ENCODE assay signal across 10 cellular contexts in genomic region chrX:69504626-69505612, GRCh38. TPM values are rescaled to one million over a fixed set of nuclear protein-coding genes. Genes with fewer than 3 reads are reported as not detected.
A peak's percentile ranks its signal among the peaks of the same experiment; 100 is the strongest.
DNase-seq lines count a peak whose midpoint lies in the region; ATAC-seq, FAIRE-seq and TF ChIP-seq lines count a peak whose summit lies in the region.
"Had no signal": no experiment of that assay in that cellular context is flagged by ENCODE, and none has a peak within 500 bp of the region (broad histone marks: within the 10 kb centered on the region; RNA-seq: fewer than 3 reads in every experiment).

No MANE protein-coding gene starts in this region.

- H3K4me2 ChIP-seq in GM12878 (ENCODE audit: control insufficient read depth, insufficient read depth): peak overlapping the region; percentile 11; the same call in 1 of the 2 replicates

- no peak overlapping the region for H3K27ac Mint-ChIP-seq in activated naive CD4-positive, alpha-beta T cell treated with anti-CD3 and anti-CD28 coated beads for 36 hours
- H3K27ac Mint-ChIP-seq: CD8-positive, alpha-beta T cell; IgD-negative memory B cell had no signal

- ATAC-seq in GM12878 (no peak), lower lobe of right lung (no peak)
- ATAC-seq: CD8-positive, alpha-beta T cell had no signal

- RAD21 ChIA-PET in GM12878 (lab: Charles Lee; ENCODE audit: unreplicated experiment): no interaction called here

- H3K27me3 ChIP-seq in GM12878 (replicated peaks in 1 of 2; ENCODE audit: control insufficient read depth in 2 of 2, insufficient read depth in 2 of 2, low read length in 1 of 2): no peaks in the 10 kb centered on the region
- H3K27me3 ChIP-seq in lower lobe of right lung (ENCODE audit: low read depth): peaks cover 25% of the 10 kb centered on the region
- H3K27me3 ChIP-seq in transverse colon: peaks cover 27% of the 10 kb centered on the region
- H3K27me3 ChIP-seq in adrenal gland: peaks cover 26% of the 10 kb centered on the region

- H2AFZ ChIP-seq in GM12878 (ENCODE audit: control insufficient read depth, low read depth, low read length): no peak overlapping the region

- SMC1A ChIA-PET in GM12878 (lab: Charles Lee; ENCODE audit: uncharacterized antibody, unreplicated experiment): no interaction called here

- 52% methylated on average over 47 of the region's 146 CpGs for WGBS in GM12878 (ENCODE audit: insufficient coverage, insufficient replicate concordance, low lambda C conversion rate, missing lambda C conversion rate)
- 59% methylated on average over 144 of the region's 146 CpGs; no CpG with 5 or more reads in 1 of the 2 donors for WGBS in transverse colon (ENCODE audit: low coverage in 1 of 2), 2 donors
- WGBS in adrenal gland, 4 donors: 1 to 44% (median 44%) methylated on average over 8 to 135 of the region's 146 CpGs; no CpG with 5 or more reads in 1 of the 4 donors

- H3K27me3 Mint-ChIP-seq in activated naive CD4-positive, alpha-beta T cell treated with anti-CD3 and anti-CD28 coated beads for 36 hours (ENCODE audit: low read depth): peaks cover 15% of the 10 kb centered on the region

- H3K4me3 ChIP-seq in GM12878: no peak overlapping the region
- peak overlapping the region; percentile 51 for H3K4me3 ChIP-seq in lower lobe of right lung
- H3K4me3 ChIP-seq in transverse colon: peak overlapping the region in 3 of 4 donors; percentile 33 to 57 (median 35)
- H3K4me3 ChIP-seq in adrenal gland: peak overlapping the region in 1 of 4 donors; percentile 52

- no peaks in the 10 kb centered on the region for H3K9me3 Mint-ChIP-seq in activated naive CD4-positive, alpha-beta T cell treated with anti-CD3 and anti-CD28 coated beads for 36 hours
- H3K9me3 Mint-ChIP-seq: CD8-positive, alpha-beta T cell; IgD-negative memory B cell had no signal

- peaks cover 4% of the 10 kb centered on the region for H3K4me1 Mint-ChIP-seq in activated naive CD4-positive, alpha-beta T cell treated with anti-CD3 and anti-CD28 coated beads for 36 hours (ENCODE audit: low read depth)

- no peak for TF ChIP-seq POLR2A in GM12878 (IDR thresholded peaks at IDR 0.05; ENCODE audit: low read depth, low read length)
- no peak for TF ChIP-seq POLR2A in transverse colon (IDR thresholded peaks at IDR 0.05)
- no peak for TF ChIP-seq POLR2A in adrenal gland (IDR thresholded peaks at IDR 0.05)

- H3K27ac ChIP-seq in GM12878 (ENCODE audit: control insufficient read depth, insufficient read depth) (no peak overlapping the region), lower lobe of right lung (no peak overlapping the region), transverse colon (no peak overlapping the region), adrenal gland (peak overlapping the region in 1 of 5 donors; percentile 10)

- H3K36me3 Mint-ChIP-seq in activated naive CD4-positive, alpha-beta T cell treated with anti-CD3 and anti-CD28 coated beads for 36 hours (ENCODE audit: low read depth): no peaks in the 10 kb centered on the region
- H3K36me3 Mint-ChIP-seq: CD8-positive, alpha-beta T cell; IgD-negative memory B cell had no signal

- BruUV-seq in GM12878 (replicated peaks; lab: Mats Ljungman, UMichigan): no TSS peak

- no peak for DNase-seq in activated naive CD4-positive, alpha-beta T cell treated with anti-CD3 and anti-CD28 coated beads for 36 hours
- no peak for DNase-seq in activated naive CD4-positive, alpha-beta T cell treated with anti-CD3 and anti-CD28 coated beads, Interleukin-2, amount 50 U/mL, for 16 hours
- no peak for DNase-seq in GM12878 (ENCODE audit: low read depth, low spot score)
- DNase-seq in lower lobe of right lung: no peak
- no peak for DNase-seq in transverse colon
- no peak for DNase-seq in HCEC 1CT
- DNase-seq in adrenal gland: no peak
- DNase-seq in hippocampal formation (lab: John Stamatoyannopoulos, UW): no peak
- DNase-seq: CD8-positive, alpha-beta T cell had no signal

- H3K4me1 ChIP-seq in GM12878 (ENCODE audit: control insufficient read depth, insufficient read depth, low read length) (no peaks in the 10 kb centered on the region), lower lobe of right lung (no peaks in the 10 kb centered on the region), transverse colon (peaks cover 0 to 9% (median 4%) of the 10 kb centered on the region in 4 donors), adrenal gland (replicated peaks in 1 of 2) (no peaks in the 10 kb centered on the region)

- TF ChIP-seq CTCF in GM12878 (IDR thresholded peaks at IDR 0.05 in 2 of 3, conservative IDR thresholded peaks at IDR 0.05 in 1 of 3; ENCODE audit: control insufficient read depth in 2 of 3, extremely low read depth in 1 of 3, insufficient read depth in 1 of 3, low read depth in 3 of 3, low read length in 3 of 3): no peak
- no peak for TF ChIP-seq CTCF in lower lobe of right lung (IDR thresholded peaks at IDR 0.05)
- TF ChIP-seq CTCF in transverse colon (IDR thresholded peaks at IDR 0.05): no peak
- TF ChIP-seq CTCF in adrenal gland (IDR thresholded peaks at IDR 0.05): no peak

- H3K36me3 ChIP-seq in GM12878 (ENCODE audit: control insufficient read depth in 2 of 2, insufficient read depth in 2 of 2, low read length in 1 of 2) (no peaks in the 10 kb centered on the region), lower lobe of right lung (no peaks in the 10 kb centered on the region), transverse colon (no peaks in the 10 kb centered on the region), adrenal gland (replicated peaks in 1 of 2) (no peaks in the 10 kb centered on the region)

- intact Hi-C loops in activated naive CD4-positive, alpha-beta T cell treated with anti-CD3 and anti-CD28 coated beads for 36 hours (cut with micrococcal nuclease): loop anchor here (2.0 kb wide), 1 partner anchor 114 kb away; no protein-coding TSS in a partner anchor
- intact Hi-C loops in GM12878 (cut with micrococcal nuclease; ENCODE audit: unreplicated experiment): no loop called here
- intact Hi-C loops in lower lobe of right lung (cut with DNase I): no loop called here
- intact Hi-C loops in transverse colon (cut with DNase I; ENCODE audit: low total_unique reads): no loop called here
- intact Hi-C loops in adrenal gland (cut with DNase I): loop anchor here in 1 of 2 donors (10.0 kb wide), 1 partner anchor 590 kb away; no protein-coding TSS in a partner anchor

- H4K20me1 ChIP-seq in GM12878 (ENCODE audit: control insufficient read depth, insufficient read depth): no peaks in the 10 kb centered on the region

- TF ChIP-seq RAD21 in GM12878 (IDR thresholded peaks at IDR 0.05; ENCODE audit: insufficient read depth, low read depth, low read length): no peak

- H3K4me3 Mint-ChIP-seq in activated naive CD4-positive, alpha-beta T cell treated with anti-CD3 and anti-CD28 coated beads for 36 hours: peak overlapping the region; percentile 77

- FAIRE-seq in GM12878 (lab: Jason Lieb, UNC): no peak

- H3K79me2 ChIP-seq in GM12878 (ENCODE audit: control insufficient read depth, insufficient read depth, low read length): no peaks in the 10 kb centered on the region

- H3K9ac ChIP-seq in GM12878 (ENCODE audit: control insufficient read depth, insufficient read depth, low read length): no peak overlapping the region

- in situ Hi-C loops in GM12878 (cut with MboI) (no loop called here), transverse colon (cut with MboI; ENCODE audit: low pct_ligation_motif_present in 1 of 4, low pct_unique_long_range_greater_than_20kb in 1 of 4, low sequenced_read_pairs in 3 of 4) (no loop called here)

- POLR2A ChIA-PET in GM12878 (lab: Charles Lee): no interaction called here

- CTCF ChIA-PET in activated naive CD4-positive, alpha-beta T cell treated with anti-CD3 and anti-CD28 coated beads for 36 hours (lab: Charles Lee): no interaction called here
- CTCF ChIA-PET in GM12878 (lab: Yijun Ruan, JAX): no interaction called here

- TF ChIP-seq EP300 in GM12878 (IDR thresholded peaks at IDR 0.05; ENCODE audit: borderline replicate concordance in 1 of 2, control insufficient read depth in 1 of 2, low read depth in 2 of 2, low read length in 2 of 2) (no peak), transverse colon (IDR thresholded peaks at IDR 0.05; ENCODE audit: low read depth) (no peak)

- H3K9me3 ChIP-seq in GM12878 (replicated peaks; ENCODE audit: control insufficient read depth, insufficient read depth, low read length): no peaks in the 10 kb centered on the region; the same call in 2 of the 3 replicates
- no peaks in the 10 kb centered on the region for H3K9me3 ChIP-seq in lower lobe of right lung
- H3K9me3 ChIP-seq in transverse colon: no peaks in the 10 kb centered on the region
- H3K9me3 ChIP-seq in adrenal gland (replicated peaks in 1 of 3): no peaks in the 10 kb centered on the region

TF ChIP-seq in GM12878, 131 proteins besides CTCF, POLR2A, EP300 and RAD21:
- TF ChIP-seq SREBF1 (IDR thresholded peaks at IDR 0.05; ENCODE audit: low read length) (no peak), SUZ12 (IDR thresholded peaks at IDR 0.05; ENCODE audit: unreplicated experiment) (peak; percentile 71)

RNA-seq across cellular contexts. Expression of gene NALF2, which starts 0.8 kb away (rescaled TPM):
- total RNA-seq in activated naive CD4-positive, alpha-beta T cell treated with anti-CD3 and anti-CD28 coated beads for 36 hours: under 1 TPM; 0.22 to 0.29 TPM
- total RNA-seq in GM12878 (2013; cell fraction: nucleolus; rRNA removed): not detected in 2 replicates
- total RNA-seq in GM12878 (2014; rRNA removed) (not detected in 2 replicates), GM12878 (2014; rRNA removed; fragmentation: Illumina TruSeq; extraction: Trizol) (not detected in 2 replicates), GM12878 (2021) (not detected in 2 replicates), lower lobe of right lung (0.12 TPM), transverse colon (under 1 TPM in 2 of 4 donors, not detected in 2; 0.27 to 0.48 TPM), adrenal gland (1 to 10 TPM in 3 of 8 donors, under 1 TPM in 5; 0.26 to 1.2 (median 0.85) TPM)
- not detected for polyA plus RNA-seq in GM12878 (2011; ENCODE audit: low read depth)
- polyA plus RNA-seq in GM12878 (2011; rRNA removed) (not detected in 2 replicates), GM12878 (2014; fragmentation: Illumina TruSeq; extraction: Trizol) (not detected in 2 replicates), GM12878 (2014; fragmentation: Nextera tagmentation; extraction: Ambion mirVana) (not detected), GM12878 (2014; rRNA removed) (not detected in 2 replicates), GM12878 (2016; fragmentation: Nextera tagmentation; extraction: Ambion mirVana) (not detected), adrenal gland (1 to 10 TPM in 2 of 3 donors, under 1 TPM in 1; 0.77 to 2.7 (median 1.4) TPM)
- not detected in 2 replicates for polyA plus RNA-seq in GM12878 (2011; cell fraction: cytosol; rRNA removed)
- not detected in 2 replicates for polyA plus RNA-seq in GM12878 (2011; cell fraction: nucleus; rRNA removed)
- polyA plus RNA-seq in GM12878 (2012): not detected in 2 replicates
- polyA minus RNA-seq in GM12878 (2011; rRNA and poly(A)+ RNA removed): not detected in 2 replicates
- polyA minus RNA-seq in GM12878 (2011; cell fraction: cytosol; rRNA and poly(A)+ RNA removed): not detected in 2 replicates
- polyA minus RNA-seq in GM12878 (2011; cell fraction: nucleus; rRNA and poly(A)+ RNA removed): not detected in 2 replicates
- total RNA-seq: CD8-positive, alpha-beta T cell had no signal
- polyA plus RNA-seq: IgD-negative memory B cell had no signal
